Comparison of ENCODE assay signal across 9 cellular contexts in genomic region chr17:78789663-78790181, GRCh38. TPM values are rescaled to one million over a fixed set of nuclear protein-coding genes. Genes with fewer than 3 reads are reported as not detected.
A peak's percentile ranks its signal among the peaks of the same experiment; 100 is the strongest.
DNase-seq lines count a peak whose midpoint lies in the region; ATAC-seq lines count a peak whose summit lies in the region.
"Had no signal": no experiment of that assay in that cellular context is flagged by ENCODE, and none has a peak within 500 bp of the region (broad histone marks: within the 10 kb centered on the region; RNA-seq: fewer than 3 reads in every experiment).

No MANE protein-coding gene starts in this region.

- peaks cover 0 to 12% of the 10 kb centered on the region in 2 donors for H3K36me3 Mint-ChIP-seq in activated T-cell treated with anti-CD3 and anti-CD28 coated beads, Interleukin-2, amount 50 U/mL, for 72 hours (ENCODE audit: insufficient read depth in 2 of 2)

- peak overlapping the region; percentile 3 to 59 for H3K4me3 Mint-ChIP-seq in activated T-cell treated with anti-CD3 and anti-CD28 coated beads, Interleukin-2, amount 50 U/mL, for 72 hours

- no peaks in the 10 kb centered on the region for H3K27me3 Mint-ChIP-seq in activated T-cell treated with anti-CD3 and anti-CD28 coated beads, Interleukin-2, amount 50 U/mL, for 72 hours (ENCODE audit: low read depth)

- intact Hi-C loops in head of caudate nucleus (cut with DNase I): loop anchor here (10.0 kb wide), 1 partner anchor 295 kb away; no protein-coding TSS in a partner anchor

- H3K4me1 Mint-ChIP-seq in activated T-cell treated with anti-CD3 and anti-CD28 coated beads, Interleukin-2, amount 50 U/mL, for 72 hours (ENCODE audit: low read depth): peaks cover 59% of the 10 kb centered on the region

- H3K9me3 Mint-ChIP-seq in activated T-cell treated with anti-CD3 and anti-CD28 coated beads, Interleukin-2, amount 50 U/mL, for 72 hours: no peaks in the 10 kb centered on the region

- H3K4me3 ChIP-seq in skin epidermis: no peak overlapping the region
- H3K4me3 ChIP-seq: K562 had no signal

- peak; percentile 12 to 23 for ATAC-seq in activated T-cell treated with anti-CD3 and anti-CD28 coated beads, Interleukin-2, amount 50 U/mL, for 72 hours (replicated peaks in 1 of 2)
- no peak for ATAC-seq in HG02870 (IDR thresholded peaks at IDR 0.05; ENCODE audit: unreplicated experiment)
- ATAC-seq: K562 had no signal

- DNase-seq in NCI-H1436 (lab: John Stamatoyannopoulos, UW) (peak; percentile 26), NCI-H1436 treated with DMSO at 0.1 percent for 48 hours (lab: John Stamatoyannopoulos, UW) (no peak), head of caudate nucleus (peak in 24 of 42 donors; percentile 30 to 72 (median 47)), H4 (ENCODE audit: low spot score) (no peak), dermis blood vessel endothelial cell (no peak)
- no peak for DNase-seq in activated T-cell treated with anti-CD3 and anti-CD28 coated beads, Interleukin-2, amount 50 U/mL, for 72 hours

- H3K27ac Mint-ChIP-seq in activated T-cell treated with anti-CD3 and anti-CD28 coated beads, Interleukin-2, amount 50 U/mL, for 72 hours: peak overlapping the region; percentile 69

- peak overlapping the region in 14 of 21 experiments; percentile 1 to 73 (median 47) for H3K27ac ChIP-seq in skin epidermis

RNA-seq across cellular contexts. Expression of gene CYTH1, which starts 7.6 kb away (rescaled TPM):
- total RNA-seq in activated T-cell treated with anti-CD3 and anti-CD28 coated beads, Interleukin-2, amount 50 U/mL, for 72 hours: 100 to 1,000 TPM; 163 to 204 TPM
- 8.0 and 9.7 TPM in 2 replicates for total RNA-seq in H4 (2014; rRNA removed; shearing (Covaris generic))
- 50.6 and 51.4 TPM in 2 replicates for total RNA-seq in dermis blood vessel endothelial cell

RNA-seq across cellular contexts. Expression of gene USP36, which starts 50.9 kb away (rescaled TPM):
- total RNA-seq in activated T-cell treated with anti-CD3 and anti-CD28 coated beads, Interleukin-2, amount 50 U/mL, for 72 hours: 100 to 1,000 TPM; 113 to 124 TPM
- 14.3 and 20.4 TPM in 2 replicates for total RNA-seq in H4 (2014; rRNA removed; shearing (Covaris generic))
- total RNA-seq in dermis blood vessel endothelial cell: 22.8 and 24.7 TPM in 2 replicates

Comparison
In these comparisons a context has a peak if more than half of its experiments do, and no peak if none do; other contexts are left out.
1. DNase-seq: peak in NCI-H1436 (single experiment) and head of caudate nucleus (24 of 42); none in NCI-H1436 treated with DMSO at 0.1 percent for 48 hours (single experiment), activated T-cell treated with anti-CD3 and anti-CD28 coated beads, Interleukin-2, amount 50 U/mL, for 72 hours (0 of 2), H4 (single experiment) and dermis blood vessel endothelial cell (single experiment).